10 cellular contexts compared by ENCODE assay signal in genomic region chr1:148758412-148758811, GRCh38. TPM values are rescaled to one million over a fixed set of nuclear protein-coding genes. Genes with fewer than 3 reads are reported as not detected.
DNase-seq lines count a peak whose midpoint lies in the region; ATAC-seq and TF ChIP-seq lines count a peak whose summit lies in the region.
"Not testable (repeated sequence)": the region's sequence is repeated elsewhere in the genome, so short reads cannot be mapped to it uniquely, and the experiment has no call there.
"Had no signal": no experiment of that assay in that cellular context is flagged by ENCODE, and none has a peak within 500 bp of the region (broad histone marks: within the 10 kb centered on the region; RNA-seq: fewer than 3 reads in every experiment).

No MANE protein-coding gene starts in this region.

- not testable (repeated sequence) for DNase-seq in activated B cell treated with CpG ODN at 0.5 μM for 24 hours, heart right ventricle

- CTCF ChIA-PET in activated B cell treated with CpG ODN at 0.5 μM for 24 hours (lab: Charles Lee): not testable (repeated sequence)

- H3K4me1 ChIP-seq in heart right ventricle: not testable (repeated sequence)

- H3K9me3 ChIP-seq in heart right ventricle: not testable (repeated sequence)

- no CpG with 5 or more reads among the region's 5 CpGs for WGBS in heart right ventricle, 2 donors

- not testable (repeated sequence) for H3K4me3 Mint-ChIP-seq in activated B cell treated with CpG ODN at 0.5 μM for 24 hours; stimulated activated memory B cell treated with anti-CD40 and anti-IgM and Interleukin-4, amounts not matched to agents 10 μg/mL and 1 μg/mL and 100 μg/mL, for 72 hours

- H3K27me3 ChIP-seq in heart right ventricle: not testable (repeated sequence)

- intact Hi-C loops in activated B cell treated with CpG ODN at 0.5 μM for 24 hours (cut with micrococcal nuclease); heart right ventricle (cut with DNase I): not testable (repeated sequence)

- not testable (repeated sequence) for H3K27me3 Mint-ChIP-seq in activated B cell treated with CpG ODN at 0.5 μM for 24 hours; stimulated activated memory B cell treated with anti-CD40 and anti-IgM and Interleukin-4, amounts not matched to agents 10 μg/mL and 1 μg/mL and 100 μg/mL, for 72 hours

- POLR2A ChIA-PET in activated B cell treated with CpG ODN at 0.5 μM for 24 hours (lab: Charles Lee): not testable (repeated sequence)

- H3K4me3 ChIP-seq in heart right ventricle: not testable (repeated sequence)

- H3K27ac ChIP-seq in heart right ventricle: not testable (repeated sequence)

- TF ChIP-seq CTCF in activated B cell treated with CpG ODN at 0.5 μM for 24 hours (IDR thresholded peaks at IDR 0.05); heart right ventricle (IDR thresholded peaks at IDR 0.05): not testable (repeated sequence)

- ATAC-seq in GM18499 (IDR thresholded peaks at IDR 0.05; ENCODE audit: insufficient read depth, unreplicated experiment) (peak; percentile 79), GM19324 (IDR thresholded peaks at IDR 0.05; ENCODE audit: low FRiP score, unreplicated experiment) (peak; percentile 96), GM21576 (IDR thresholded peaks at IDR 0.05; ENCODE audit: unreplicated experiment) (peak; percentile 94), HG02938 (IDR thresholded peaks at IDR 0.05; ENCODE audit: unreplicated experiment) (peak; percentile 96), HG03354 (IDR thresholded peaks at IDR 0.05; ENCODE audit: poor library complexity, severe bottlenecking, unreplicated experiment) (peak; percentile 99), activated B cell treated with CpG ODN at 0.5 μM for 24 hours (ENCODE audit: low read depth) (peak; percentile 98), heart right ventricle (peak; percentile 35 to 76 (median 61))
- peak; percentile 100 for ATAC-seq in stimulated activated memory B cell treated with anti-CD40 and anti-IgM and Interleukin-4, amounts not matched to agents 10 μg/mL and 1 μg/mL and 100 μg/mL, for 72 hours

- H3K36me3 ChIP-seq in heart right ventricle: not testable (repeated sequence)

- not testable (repeated sequence) for H3K9me3 Mint-ChIP-seq in activated B cell treated with CpG ODN at 0.5 μM for 24 hours; stimulated activated memory B cell treated with anti-CD40 and anti-IgM and Interleukin-4, amounts not matched to agents 10 μg/mL and 1 μg/mL and 100 μg/mL, for 72 hours

- not testable (repeated sequence) for H3K27ac Mint-ChIP-seq in activated B cell treated with CpG ODN at 0.5 μM for 24 hours; stimulated activated memory B cell treated with anti-CD40 and anti-IgM and Interleukin-4, amounts not matched to agents 10 μg/mL and 1 μg/mL and 100 μg/mL, for 72 hours

- not testable (repeated sequence) for H3K36me3 Mint-ChIP-seq in activated B cell treated with CpG ODN at 0.5 μM for 24 hours (ENCODE audit: low read depth); stimulated activated memory B cell treated with anti-CD40 and anti-IgM and Interleukin-4, amounts not matched to agents 10 μg/mL and 1 μg/mL and 100 μg/mL, for 72 hours

- H3K4me1 Mint-ChIP-seq in activated B cell treated with CpG ODN at 0.5 μM for 24 hours; stimulated activated memory B cell treated with anti-CD40 and anti-IgM and Interleukin-4, amounts not matched to agents 10 μg/mL and 1 μg/mL and 100 μg/mL, for 72 hours: not testable (repeated sequence)

RNA-seq across cellular contexts. Expression of gene NUDT4B, which starts 9.8 kb away (rescaled TPM):
- total RNA-seq in activated B cell treated with CpG ODN at 0.5 μM for 24 hours (1.9 and 3.4 TPM in 2 replicates), heart right ventricle (under 1 TPM in 5 of 10 donors, not detected in 5; 0.44 to 0.54 (median 0.52) TPM)
- 1 to 10 TPM in 1 of 2 donors, not detected in 1; 8.1 TPM for polyA plus RNA-seq in heart right ventricle
- total RNA-seq: osteocyte, vagina had no signal
